ENCODE assay signal across 1 cellular context in the genomic region with DNA sequence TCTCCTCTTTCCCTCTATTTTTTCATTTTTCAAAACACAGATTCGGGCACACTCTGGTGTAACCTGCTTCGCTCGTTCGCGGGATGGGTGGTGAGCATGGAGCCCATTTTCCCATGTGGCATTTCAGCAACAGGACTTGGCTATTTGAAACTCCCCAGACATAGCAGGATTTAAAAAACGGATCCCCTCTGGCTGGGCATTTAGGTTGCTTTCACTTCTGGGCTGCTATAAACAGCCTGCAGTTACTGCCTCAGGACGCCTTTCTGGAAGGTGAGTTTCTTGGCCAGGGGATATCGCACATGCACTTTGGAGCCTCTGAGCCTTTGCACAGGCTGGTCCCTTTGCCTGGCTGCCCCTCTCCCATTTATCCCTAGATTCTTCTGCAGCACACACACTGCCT.
TF ChIP-seq lines count a peak whose summit lies in the region.

No MANE protein-coding gene starts in this region.

TF ChIP-seq in SK-N-SH treated with all-trans-retinoic acid at 6 μM for 48 hours, 23 proteins besides CTCF, POLR2A, EP300 and RAD21 (continued from another document):
- TF ChIP-seq, protein P1, sequence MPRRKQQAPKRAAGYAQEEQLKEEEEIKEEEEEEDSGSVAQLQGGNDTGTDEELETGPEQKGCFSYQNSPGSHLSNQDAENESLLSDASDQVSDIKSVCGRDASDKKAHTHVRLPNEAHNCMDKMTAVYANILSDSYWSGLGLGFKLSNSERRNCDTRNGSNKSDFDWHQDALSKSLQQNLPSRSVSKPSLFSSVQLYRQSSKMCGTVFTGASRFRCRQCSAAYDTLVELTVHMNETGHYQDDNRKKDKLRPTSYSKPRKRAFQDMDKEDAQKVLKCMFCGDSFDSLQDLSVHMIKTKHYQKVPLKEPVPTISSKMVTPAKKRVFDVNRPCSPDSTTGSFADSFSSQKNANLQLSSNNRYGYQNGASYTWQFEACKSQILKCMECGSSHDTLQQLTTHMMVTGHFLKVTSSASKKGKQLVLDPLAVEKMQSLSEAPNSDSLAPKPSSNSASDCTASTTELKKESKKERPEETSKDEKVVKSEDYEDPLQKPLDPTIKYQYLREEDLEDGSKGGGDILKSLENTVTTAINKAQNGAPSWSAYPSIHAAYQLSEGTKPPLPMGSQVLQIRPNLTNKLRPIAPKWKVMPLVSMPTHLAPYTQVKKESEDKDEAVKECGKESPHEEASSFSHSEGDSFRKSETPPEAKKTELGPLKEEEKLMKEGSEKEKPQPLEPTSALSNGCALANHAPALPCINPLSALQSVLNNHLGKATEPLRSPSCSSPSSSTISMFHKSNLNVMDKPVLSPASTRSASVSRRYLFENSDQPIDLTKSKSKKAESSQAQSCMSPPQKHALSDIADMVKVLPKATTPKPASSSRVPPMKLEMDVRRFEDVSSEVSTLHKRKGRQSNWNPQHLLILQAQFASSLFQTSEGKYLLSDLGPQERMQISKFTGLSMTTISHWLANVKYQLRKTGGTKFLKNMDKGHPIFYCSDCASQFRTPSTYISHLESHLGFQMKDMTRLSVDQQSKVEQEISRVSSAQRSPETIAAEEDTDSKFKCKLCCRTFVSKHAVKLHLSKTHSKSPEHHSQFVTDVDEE (CRISPR knock-in tag; IDR thresholded peaks at IDR 0.05), result no peak
- TF ChIP-seq TOX (CRISPR knock-in tag; IDR thresholded peaks at IDR 0.05; ENCODE audit: borderline replicate concordance) (no peak), PPARA (CRISPR knock-in tag; IDR thresholded peaks at IDR 0.05; ENCODE audit: borderline replicate concordance) (no peak)
